In genomic region chr22:27075028-27075678, GRCh38 we compare ENCODE assay signal across 1 cellular context.
TF ChIP-seq lines count a peak whose summit lies in the region.

No MANE protein-coding gene starts in this region.

TF ChIP-seq in SK-N-SH, 30 proteins besides CTCF, POLR2A, EP300 and RAD21 (continued from another document):
- TF ChIP-seq, protein P1, sequence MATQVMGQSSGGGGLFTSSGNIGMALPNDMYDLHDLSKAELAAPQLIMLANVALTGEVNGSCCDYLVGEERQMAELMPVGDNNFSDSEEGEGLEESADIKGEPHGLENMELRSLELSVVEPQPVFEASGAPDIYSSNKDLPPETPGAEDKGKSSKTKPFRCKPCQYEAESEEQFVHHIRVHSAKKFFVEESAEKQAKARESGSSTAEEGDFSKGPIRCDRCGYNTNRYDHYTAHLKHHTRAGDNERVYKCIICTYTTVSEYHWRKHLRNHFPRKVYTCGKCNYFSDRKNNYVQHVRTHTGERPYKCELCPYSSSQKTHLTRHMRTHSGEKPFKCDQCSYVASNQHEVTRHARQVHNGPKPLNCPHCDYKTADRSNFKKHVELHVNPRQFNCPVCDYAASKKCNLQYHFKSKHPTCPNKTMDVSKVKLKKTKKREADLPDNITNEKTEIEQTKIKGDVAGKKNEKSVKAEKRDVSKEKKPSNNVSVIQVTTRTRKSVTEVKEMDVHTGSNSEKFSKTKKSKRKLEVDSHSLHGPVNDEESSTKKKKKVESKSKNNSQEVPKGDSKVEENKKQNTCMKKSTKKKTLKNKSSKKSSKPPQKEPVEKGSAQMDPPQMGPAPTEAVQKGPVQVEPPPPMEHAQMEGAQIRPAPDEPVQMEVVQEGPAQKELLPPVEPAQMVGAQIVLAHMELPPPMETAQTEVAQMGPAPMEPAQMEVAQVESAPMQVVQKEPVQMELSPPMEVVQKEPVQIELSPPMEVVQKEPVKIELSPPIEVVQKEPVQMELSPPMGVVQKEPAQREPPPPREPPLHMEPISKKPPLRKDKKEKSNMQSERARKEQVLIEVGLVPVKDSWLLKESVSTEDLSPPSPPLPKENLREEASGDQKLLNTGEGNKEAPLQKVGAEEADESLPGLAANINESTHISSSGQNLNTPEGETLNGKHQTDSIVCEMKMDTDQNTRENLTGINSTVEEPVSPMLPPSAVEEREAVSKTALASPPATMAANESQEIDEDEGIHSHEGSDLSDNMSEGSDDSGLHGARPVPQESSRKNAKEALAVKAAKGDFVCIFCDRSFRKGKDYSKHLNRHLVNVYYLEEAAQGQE (IDR thresholded peaks at IDR 0.05; ENCODE audit: low read depth, low read length): peak; percentile 91
